In the genomic region with DNA sequence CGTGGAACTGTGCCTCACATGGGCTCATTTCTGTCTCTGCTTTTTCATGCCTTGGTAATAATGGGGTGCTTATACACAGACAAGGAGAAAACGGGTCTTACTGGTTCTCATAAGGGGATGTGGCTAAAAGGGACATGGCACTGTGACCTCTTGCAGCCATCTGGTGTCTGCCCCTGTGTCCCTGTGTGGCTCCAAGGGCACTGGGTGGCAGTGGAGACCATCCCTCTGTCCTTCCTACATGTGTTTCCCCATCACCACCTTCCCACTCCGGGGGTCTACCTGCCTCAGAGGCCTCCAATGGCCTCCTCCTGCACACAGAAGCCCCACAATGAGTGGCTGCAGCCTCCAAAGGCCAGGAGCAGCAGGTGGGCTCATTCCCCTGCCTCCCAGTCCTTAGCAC, we compare ENCODE assay signal across 1 cellular context.
TF ChIP-seq lines count a peak whose summit lies in the region.

No MANE protein-coding gene starts in this region.

TF ChIP-seq in K562, 482 proteins besides CTCF, POLR2A, EP300 and RAD21 (continued from another document):
- TF ChIP-seq ZNF592 (IDR thresholded peaks at IDR 0.05) = no peak
- no peak for TF ChIP-seq MXI1 (IDR thresholded peaks at IDR 0.05; ENCODE audit: low read depth, low read length)
- no peak for TF ChIP-seq ZNF165 (CRISPR knock-in tag; IDR thresholded peaks at IDR 0.05; ENCODE audit: borderline replicate concordance)
- TF ChIP-seq C11orf30 (IDR thresholded peaks at IDR 0.05; ENCODE audit: low read depth) = no peak
- TF ChIP-seq SMAD2 (IDR thresholded peaks at IDR 0.05; ENCODE audit: low read depth, low read length) = no peak
